In the genomic region with DNA sequence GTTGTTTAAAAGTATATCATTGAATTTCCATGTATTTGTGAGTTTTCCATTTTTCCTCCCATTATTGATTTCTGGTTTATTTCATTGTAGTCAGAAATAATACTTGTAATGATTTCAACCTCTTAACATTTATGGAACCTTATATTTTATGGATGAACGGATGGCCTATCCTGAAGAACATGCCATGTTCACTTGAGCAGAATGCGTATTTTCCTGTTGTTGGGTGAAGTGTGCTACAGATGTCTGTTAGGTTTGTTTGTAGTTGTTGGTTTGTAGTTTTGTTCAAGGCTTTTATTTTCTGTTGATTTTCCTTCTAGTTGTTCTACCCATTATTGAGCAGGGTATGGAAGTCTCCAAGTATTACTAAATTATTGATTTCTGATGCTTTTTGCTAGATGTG, we compare ENCODE assay signal across 2 cellular contexts.
A peak's percentile ranks its signal among the peaks of the same experiment; 100 is the strongest.
TF ChIP-seq lines count a peak whose summit lies in the region.

No MANE protein-coding gene starts in this region.

TF ChIP-seq in GM12878, 131 proteins besides CTCF, POLR2A, EP300 and RAD21 (continued from another document):
- peak; percentile 82; the same call in 1 of the 2 replicates for TF ChIP-seq NFXL1 (IDR thresholded peaks at IDR 0.05; ENCODE audit: borderline replicate concordance)

TF ChIP-seq in K562, 482 proteins besides CTCF, POLR2A, EP300 and RAD21 (continued from another document):
- TF ChIP-seq, protein P1, sequence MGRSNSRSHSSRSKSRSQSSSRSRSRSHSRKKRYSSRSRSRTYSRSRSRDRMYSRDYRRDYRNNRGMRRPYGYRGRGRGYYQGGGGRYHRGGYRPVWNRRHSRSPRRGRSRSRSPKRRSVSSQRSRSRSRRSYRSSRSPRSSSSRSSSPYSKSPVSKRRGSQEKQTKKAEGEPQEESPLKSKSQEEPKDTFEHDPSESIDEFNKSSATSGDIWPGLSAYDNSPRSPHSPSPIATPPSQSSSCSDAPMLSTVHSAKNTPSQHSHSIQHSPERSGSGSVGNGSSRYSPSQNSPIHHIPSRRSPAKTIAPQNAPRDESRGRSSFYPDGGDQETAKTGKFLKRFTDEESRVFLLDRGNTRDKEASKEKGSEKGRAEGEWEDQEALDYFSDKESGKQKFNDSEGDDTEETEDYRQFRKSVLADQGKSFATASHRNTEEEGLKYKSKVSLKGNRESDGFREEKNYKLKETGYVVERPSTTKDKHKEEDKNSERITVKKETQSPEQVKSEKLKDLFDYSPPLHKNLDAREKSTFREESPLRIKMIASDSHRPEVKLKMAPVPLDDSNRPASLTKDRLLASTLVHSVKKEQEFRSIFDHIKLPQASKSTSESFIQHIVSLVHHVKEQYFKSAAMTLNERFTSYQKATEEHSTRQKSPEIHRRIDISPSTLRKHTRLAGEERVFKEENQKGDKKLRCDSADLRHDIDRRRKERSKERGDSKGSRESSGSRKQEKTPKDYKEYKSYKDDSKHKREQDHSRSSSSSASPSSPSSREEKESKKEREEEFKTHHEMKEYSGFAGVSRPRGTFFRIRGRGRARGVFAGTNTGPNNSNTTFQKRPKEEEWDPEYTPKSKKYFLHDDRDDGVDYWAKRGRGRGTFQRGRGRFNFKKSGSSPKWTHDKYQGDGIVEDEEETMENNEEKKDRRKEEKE (IDR thresholded peaks at IDR 0.05; ENCODE audit: borderline replicate concordance in 1 of 2, control insufficient read depth in 1 of 2, low read depth in 2 of 2, low read length in 1 of 2) = 0 out of 4 replicates have a peak, but pooled peaks of 1 of the 2 experiments have one; percentile 37
- TF ChIP-seq ZNF224 (CRISPR knock-in tag; IDR thresholded peaks at IDR 0.05) = no peak
